Comparison of ENCODE assay signal across 13 cellular contexts in genomic region chr3:9301798-9302197, GRCh38. TPM values are rescaled to one million over a fixed set of nuclear protein-coding genes. Genes with fewer than 3 reads are reported as not detected.
DNase-seq lines count a peak whose midpoint lies in the region; ATAC-seq and TF ChIP-seq lines count a peak whose summit lies in the region.
"Had no signal": no experiment of that assay in that cellular context is flagged by ENCODE, and none has a peak within 500 bp of the region (broad histone marks: within the 10 kb centered on the region; RNA-seq: fewer than 3 reads in every experiment).

No MANE protein-coding gene starts in this region.

- H2AFZ ChIP-seq in HCT116 (ENCODE audit: low read depth, low read length, poor library complexity, severe bottlenecking), result peak overlapping the region; percentile 61
- no peak overlapping the region for H2AFZ ChIP-seq in trophoblast cell (ENCODE audit: insufficient read depth, low read length, poor library complexity)

- H3K79me2 ChIP-seq in HCT116 (ENCODE audit: insufficient read depth, low read length), result no peaks in the 10 kb centered on the region
- H3K79me2 ChIP-seq in trophoblast cell (ENCODE audit: control insufficient read depth, insufficient read depth, low read length, poor library complexity), result no peaks in the 10 kb centered on the region

- H3K9ac ChIP-seq in HCT116 (ENCODE audit: low read length), result no peak overlapping the region
- H3K9ac ChIP-seq in endodermal cell (ENCODE audit: extremely low read depth, low read length, poor library complexity, severe bottlenecking), result no peak overlapping the region
- no peak overlapping the region for H3K9ac ChIP-seq in trophoblast cell (ENCODE audit: low read length)

- RAD21 ChIA-PET in HCT116 (lab: Charles Lee; ENCODE audit: low non-redundant PET in 1 of 2, low total read pairs in 2 of 2, uncharacterized antibody in 2 of 2, unreplicated experiment in 2 of 2), result interaction anchor here (0.5 to 1.0 kb wide), 4 partner anchors 314 to 443 kb away, joined by 3 to 10 read pairs (median 4); no protein-coding TSS in a partner anchor

- no peak overlapping the region for H2BK12ac ChIP-seq in trophoblast cell (ENCODE audit: low read length)

- H3K9me3 ChIP-seq in HCT116 (ENCODE audit: control insufficient read depth in 1 of 2, insufficient read depth in 1 of 2, low read depth in 1 of 2, low read length in 2 of 2), result no peaks in the 10 kb centered on the region
- H3K9me3 ChIP-seq in endodermal cell (ENCODE audit: control insufficient read depth, low read length), result no peaks in the 10 kb centered on the region
- H3K9me3 ChIP-seq in trophoblast cell (ENCODE audit: insufficient read depth, low read depth, low read length), result no peaks in the 10 kb centered on the region
- H3K9me3 ChIP-seq in ascending aorta, result no peaks in the 10 kb centered on the region
- H3K9me3 ChIP-seq: mucosa of descending colon, tibial artery had no signal

- no peaks in the 10 kb centered on the region for H3K36me3 ChIP-seq in HCT116 (ENCODE audit: control insufficient read depth in 1 of 2, insufficient read depth in 2 of 2, low read length in 2 of 2)
- no peaks in the 10 kb centered on the region for H3K36me3 ChIP-seq in endodermal cell (ENCODE audit: control insufficient read depth, insufficient read depth, low read length)
- H3K36me3 ChIP-seq in trophoblast cell (ENCODE audit: control insufficient read depth in 1 of 2, insufficient read depth in 2 of 2, low read length in 2 of 2), result no peaks in the 10 kb centered on the region
- H3K36me3 ChIP-seq in ascending aorta, result no peaks in the 10 kb centered on the region
- H3K36me3 ChIP-seq: cardiac muscle cell, tibial artery had no signal

- TF ChIP-seq POLR2A in HCT116 (IDR thresholded peaks at IDR 0.05; ENCODE audit: borderline replicate concordance, extremely low read depth, insufficient read depth, insufficient read length), result no peak

- H3K27me3 ChIP-seq in HCT116 (ENCODE audit: insufficient read depth, low read length) (no peaks in the 10 kb centered on the region), endodermal cell (ENCODE audit: control insufficient read depth, insufficient read depth, low read length, poor library complexity, severe bottlenecking) (no peaks in the 10 kb centered on the region), trophoblast cell (ENCODE audit: insufficient read depth, low read length) (no peaks in the 10 kb centered on the region), ascending aorta (no peaks in the 10 kb centered on the region)

- H3K4me2 ChIP-seq in HCT116 (ENCODE audit: low read length), result peak overlapping the region; percentile 67
- peak overlapping the region; percentile 60 for H3K4me2 ChIP-seq in trophoblast cell (ENCODE audit: low read length)

- 89 to 90% methylated on average over 5 to 10 of the region's 10 CpGs for WGBS in endodermal cell (ENCODE audit: insufficient coverage in 1 of 2, insufficient read length in 1 of 2), 2 experiments
- no CpG with 5 or more reads among the region's 10 CpGs for WGBS in trophoblast cell (ENCODE audit: extremely low coverage, insufficient coverage, insufficient read length)

- peaks cover 13% of the 10 kb centered on the region for H3K4me1 Mint-ChIP-seq in endodermal cell

- H3K9me3 Mint-ChIP-seq in endodermal cell, result no peaks in the 10 kb centered on the region
- H3K9me3 Mint-ChIP-seq: HFFc6 had no signal

- no peak overlapping the region for H4K8ac ChIP-seq in trophoblast cell (ENCODE audit: low read depth, low read length)

- H3K36me3 Mint-ChIP-seq in endodermal cell (ENCODE audit: low read depth), result no peaks in the 10 kb centered on the region

- no peaks in the 10 kb centered on the region for H3K9me2 ChIP-seq in HCT116 (ENCODE audit: insufficient read depth)

- CTCF ChIA-PET in HCT116 (lab: Charles Lee) (interaction anchor here (0.7 to 3.3 kb wide), 9 partner anchors 53 to 639 kb away, joined by 3 to 26 read pairs (median 4); partner anchors contain the start of genes OXTR and SRGAP3), HEK293T (lab: Yijun Ruan, JAX) (interaction anchor here (0.5 to 2.4 kb wide), 15 partner anchors 11 to 337 kb away, joined by 3 to 22 read pairs (median 4); partner anchors contain the start of gene SRGAP3)

- no peaks in the 10 kb centered on the region for H4K20me1 ChIP-seq in HCT116 (ENCODE audit: insufficient read depth)

- peak overlapping the region; percentile 50 for H3K4me3 Mint-ChIP-seq in endodermal cell

- no peak overlapping the region for H3K18ac ChIP-seq in trophoblast cell (ENCODE audit: low read length)

- TF ChIP-seq CTCF in HCT116 (IDR thresholded peaks at IDR 0.05 in 2 of 3, conservative IDR thresholded peaks at IDR 0.05 in 1 of 3; ENCODE audit: borderline replicate concordance in 1 of 3, insufficient read depth in 1 of 3, low read depth in 2 of 3, low read length in 2 of 3) (no peak), endodermal cell (conservative IDR thresholded peaks at IDR 0.05) (no peak), ascending aorta (IDR thresholded peaks at IDR 0.05) (no peak)

- peaks cover 14% of the 10 kb centered on the region for H3K27me3 Mint-ChIP-seq in endodermal cell (ENCODE audit: insufficient read depth)

- H3K4me3 ChIP-seq in HCT116 (replicated peaks in 1 of 2; ENCODE audit: low read depth in 1 of 2, low read length in 2 of 2) (no peak overlapping the region), endodermal cell (ENCODE audit: low read length) (peak overlapping the region; percentile 69), trophoblast cell (ENCODE audit: low read depth, low read length) (no peak overlapping the region), ascending aorta (no peak overlapping the region)
- H3K4me3 ChIP-seq: cardiac muscle cell, GM12878, mucosa of descending colon had no signal

- TF ChIP-seq RAD21 in HCT116 (IDR thresholded peaks at IDR 0.05; ENCODE audit: low read depth), result no peak

- no peak overlapping the region for H3K23ac ChIP-seq in trophoblast cell (ENCODE audit: low read length)

- H3K79me1 ChIP-seq in trophoblast cell (ENCODE audit: low read length), result peaks cover 4% of the 10 kb centered on the region

- BruUV-seq in HCT116 (replicated peaks; lab: Mats Ljungman, UMichigan), result no TSS peak

- H2AK5ac ChIP-seq in trophoblast cell (ENCODE audit: low read length), result no peak overlapping the region

- H3K4ac ChIP-seq in trophoblast cell (ENCODE audit: low read depth, low read length), result no peak overlapping the region

- H3K27ac Mint-ChIP-seq in endodermal cell, result no peak overlapping the region
- H3K27ac Mint-ChIP-seq: HFFc6 had no signal

- no peak overlapping the region for H2BK5ac ChIP-seq in trophoblast cell (ENCODE audit: low read depth, low read length, poor library complexity)

- peaks cover 0 to 12% of the 10 kb centered on the region in 2 experiments; a peak in 2 of 4 replicates for H3K4me1 ChIP-seq in HCT116 (ENCODE audit: control insufficient read depth in 1 of 2, insufficient read depth in 2 of 2, low read length in 2 of 2)
- H3K4me1 ChIP-seq in endodermal cell (ENCODE audit: control insufficient read depth, insufficient read depth, low read length), result no peaks in the 10 kb centered on the region
- peaks cover 3 to 6% of the 10 kb centered on the region in 2 experiments for H3K4me1 ChIP-seq in trophoblast cell (ENCODE audit: control insufficient read depth in 1 of 2, insufficient read depth in 2 of 2, low read length in 2 of 2)
- no peaks in the 10 kb centered on the region for H3K4me1 ChIP-seq in ascending aorta

- H3K27ac ChIP-seq in HCT116 (ENCODE audit: low read depth, low read length), result no peak overlapping the region
- H3K27ac ChIP-seq in endodermal cell (ENCODE audit: low read depth, low read length), result peak overlapping the region; percentile 66
- H3K27ac ChIP-seq in trophoblast cell (ENCODE audit: low read depth, low read length), result no peak overlapping the region
- H3K27ac ChIP-seq in ascending aorta, result no peak overlapping the region
- H3K27ac ChIP-seq: C4-2B, cardiac muscle cell, tibial artery had no signal

- no peak overlapping the region for H3K14ac ChIP-seq in trophoblast cell (ENCODE audit: low read length)

- H4K91ac ChIP-seq in trophoblast cell (ENCODE audit: low read depth, low read length), result peak overlapping the region; percentile 21

- no peak; the same call in 1 of the 2 replicates for ATAC-seq in HCT116
- ATAC-seq in GM21423 (IDR thresholded peaks at IDR 0.05; ENCODE audit: unreplicated experiment), result no peak

- H2BK120ac ChIP-seq in trophoblast cell (ENCODE audit: insufficient read depth, low read length, poor library complexity), result no peak overlapping the region

- intact Hi-C loops in HCT116 (cut with micrococcal nuclease), result loop anchor here (1.0 to 5.0 kb wide), 4 partner anchors 234 to 639 kb away; no protein-coding TSS in a partner anchor
- intact Hi-C loops in ascending aorta (cut with DNase I), result loop anchor here (1.0 to 10.0 kb wide), 3 partner anchors 227 to 330 kb away; no protein-coding TSS in a partner anchor

- DNase-seq in HCT116 (ENCODE audit: low read depth, low spot score) (no peak), NCI-H69 (lab: John Stamatoyannopoulos, UW) (peak; percentile 19), endodermal cell (no peak), trophoblast cell (no peak), HEK293T (ENCODE audit: extremely low spot score) (no peak), ascending aorta (ENCODE audit: low spot score in 2 of 2) (no peak)

- no peak overlapping the region for H4K12ac ChIP-seq in trophoblast cell (ENCODE audit: low read depth, low read length)

- POLR2A ChIA-PET in HCT116 (lab: Charles Lee), result interaction anchor here (1.2 kb wide), 1 partner anchor 314 kb away, joined by 6 read pairs; no protein-coding TSS in a partner anchor
- POLR2A ChIA-PET in HEK293T (lab: Yijun Ruan, JAX), result no interaction called here

TF ChIP-seq in HCT116, 20 proteins besides CTCF, POLR2A, EP300 and RAD21:
- TF ChIP-seq ZNF274 (IDR thresholded peaks at IDR 0.05; ENCODE audit: low read depth, low read length) (no peak), FOSL1 (IDR thresholded peaks at IDR 0.05; ENCODE audit: low read depth) (peak; percentile 27; the same call in 1 of the 2 replicates)

TF ChIP-seq in HEK293T, 16 proteins besides CTCF, POLR2A, EP300 and RAD21 (continues in another document):
- TF ChIP-seq, protein P1, sequence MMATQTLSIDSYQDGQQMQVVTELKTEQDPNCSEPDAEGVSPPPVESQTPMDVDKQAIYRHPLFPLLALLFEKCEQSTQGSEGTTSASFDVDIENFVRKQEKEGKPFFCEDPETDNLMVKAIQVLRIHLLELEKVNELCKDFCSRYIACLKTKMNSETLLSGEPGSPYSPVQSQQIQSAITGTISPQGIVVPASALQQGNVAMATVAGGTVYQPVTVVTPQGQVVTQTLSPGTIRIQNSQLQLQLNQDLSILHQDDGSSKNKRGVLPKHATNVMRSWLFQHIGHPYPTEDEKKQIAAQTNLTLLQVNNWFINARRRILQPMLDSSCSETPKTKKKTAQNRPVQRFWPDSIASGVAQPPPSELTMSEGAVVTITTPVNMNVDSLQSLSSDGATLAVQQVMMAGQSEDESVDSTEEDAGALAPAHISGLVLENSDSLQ (IDR thresholded peaks at IDR 0.05), result no peak
- no peak for TF ChIP-seq ARNT (IDR thresholded peaks at IDR 0.05)
- no peak for TF ChIP-seq NFRKB (IDR thresholded peaks at IDR 0.05)
- no peak for TF ChIP-seq BHLHE40 (IDR thresholded peaks at IDR 0.05; ENCODE audit: borderline replicate concordance)

RNA-seq across cellular contexts. Expression of gene SRGAP3, which starts 52.4 kb away (rescaled TPM):
- total RNA-seq in HCT116 (2021; ENCODE audit: unreplicated experiment), result 8.3 TPM
- polyA plus RNA-seq in HCT116 (2012), result 4.6 and 5.2 TPM in 2 replicates
- 1 to 10 TPM; 5.0 to 8.1 TPM for total RNA-seq in endodermal cell
- polyA plus RNA-seq in endodermal cell (2013, experiment 1 of 2), result 81.2 TPM
- 69.8 TPM for polyA plus RNA-seq in endodermal cell (2013, experiment 2 of 2)
- 2.7 and 3.0 TPM in 2 replicates for polyA plus RNA-seq in trophoblast cell (2013)
- total RNA-seq in ascending aorta, result 1.6 TPM
